In the genomic region with DNA sequence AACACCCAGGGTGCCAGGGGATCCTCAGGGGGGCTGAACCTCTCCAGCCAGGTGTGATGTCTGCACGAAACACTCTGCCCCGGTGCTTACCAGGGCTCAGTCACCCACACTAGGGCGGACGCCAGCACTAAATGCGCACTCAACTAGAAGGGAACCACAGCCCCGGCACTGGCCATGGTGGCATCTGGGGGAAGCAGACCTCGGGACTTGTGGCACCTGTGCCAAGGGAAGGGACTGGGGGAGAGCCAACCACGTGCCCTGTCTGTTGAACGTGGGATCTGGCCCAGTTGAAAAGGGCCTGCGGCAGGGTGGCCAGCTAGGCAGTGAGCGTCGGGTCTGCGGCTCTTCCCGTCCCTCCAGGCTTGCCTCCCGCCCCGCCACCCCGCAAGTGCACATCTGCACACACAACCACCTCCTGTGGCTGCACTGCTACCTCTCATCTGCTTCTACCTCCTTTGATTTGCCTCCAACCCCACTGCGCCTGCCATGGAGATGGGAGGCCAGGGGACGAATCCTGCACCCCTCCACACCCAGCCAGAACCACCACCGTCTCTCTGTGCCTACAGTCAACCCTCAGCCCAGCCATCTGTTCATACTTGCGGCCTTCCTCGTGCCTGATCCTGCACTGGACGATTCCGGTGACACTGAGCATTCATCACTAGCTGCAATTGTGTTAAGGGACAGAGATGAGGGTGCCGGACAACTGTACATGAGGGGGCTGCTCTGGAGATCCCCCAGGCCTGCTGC, we compare ENCODE assay signal across 29 cellular contexts. TPM values are rescaled to one million over a fixed set of nuclear protein-coding genes. Genes with fewer than 3 reads are reported as not detected.
DNase-seq lines count a peak whose midpoint lies in the region; ATAC-seq, FAIRE-seq and TF ChIP-seq lines count a peak whose summit lies in the region.
"Had no signal": no experiment of that assay in that cellular context is flagged by ENCODE, and none has a peak within 500 bp of the region (broad histone marks: within the 10 kb centered on the region; RNA-seq: fewer than 3 reads in every experiment).

No MANE protein-coding gene starts in this region.

- DNase-seq in right lobe of liver (peak in 2 of 3 donors; percentile 10 to 49), HepG2 (ENCODE audit: low spot score) (no peak), heart left ventricle (peak in 4 of 5 donors; percentile 42 to 78 (median 57)), neural crest cell (ENCODE audit: low read depth, low spot score) (no peak), hippocampal formation (lab: John Stamatoyannopoulos, UW) (no peak), HuH-7 (ENCODE audit: low spot score) (no peak), NCI-H526 treated with DMSO at 0.1 percent for 48 hours (lab: John Stamatoyannopoulos, UW) (no peak)
- no peak for DNase-seq in activated CD4-positive, alpha-beta T cell treated with anti-CD3 and anti-CD28 coated beads for 48 hours
- DNase-seq: activated CD4-positive, alpha-beta T cell treated with anti-CD3 and anti-CD28 coated beads, Interleukin-2, amount 50 U/mL, for 4 hours; activated CD4-positive, CD25-positive, alpha-beta regulatory T cell; DMS53; mesendoderm; NCI-H1092; NCI-H187; NCI-H2171 treated with DMSO at 0.1 percent for 48 hours; NCI-H526; nucleus accumbens; SJCRH30; small intestine; stimulated activated CD4-positive, alpha-beta T cell treated with anti-CD3 and anti-CD28 coated beads, Interleukin-1b, Interleukin-23, amount 100 ng/mL, for 48 hours; stimulated activated CD8-positive, alpha-beta memory T cell treated with anti-CD3 and anti-CD28 coated beads, Interleukin-4, amount 100 ng/mL, for 48 hours had no signal

- BruUV-seq in HepG2 (replicated peaks; lab: Mats Ljungman, UMichigan): no TSS peak

- peak overlapping the region; percentile 43 for H3K27ac Mint-ChIP-seq in neural crest cell (ENCODE audit: unreplicated experiment)
- H3K27ac Mint-ChIP-seq: activated naive CD4-positive, alpha-beta T cell treated with anti-CD3 and anti-CD28 coated beads, Interleukin-2, amount 50 U/mL, for 24 hours; activated T-helper 1 cell treated with anti-CD3 and anti-CD28 coated beads, Interleukin-12 subunit alpha, Interleukin-12 subunit beta, Interleukin-2, Interleukin-4 antibody, amounts not matched to agents 30 ng/mL and 10 ng/mL and 1 ng/mL, durations not matched to agents 14 hours and 24 hours and 36 hours; B cell had no signal

- no peaks in the 10 kb centered on the region for H3K27me3 ChIP-seq in right lobe of liver
- H3K27me3 ChIP-seq in HepG2 (ENCODE audit: control insufficient read depth in 1 of 2, insufficient read depth in 2 of 2, low read length in 2 of 2): no peaks in the 10 kb centered on the region
- no peaks in the 10 kb centered on the region for H3K27me3 ChIP-seq in heart left ventricle
- H3K27me3 ChIP-seq: SJCRH30, tibial artery had no signal

- H3K9me3 ChIP-seq in right lobe of liver (no peaks in the 10 kb centered on the region), HepG2 (ENCODE audit: low read length) (no peaks in the 10 kb centered on the region), heart left ventricle (no peaks in the 10 kb centered on the region)
- H3K9me3 ChIP-seq: prostate gland, SJCRH30, tibial artery had no signal

- no peak for TF ChIP-seq RAD21 in HepG2 (CRISPR knock-in tag; IDR thresholded peaks at IDR 0.05)

- intact Hi-C loops in right lobe of liver (cut with DNase I): no loop called here
- intact Hi-C loops in HepG2 (cut with micrococcal nuclease; ENCODE audit: unreplicated experiment): no loop called here
- intact Hi-C loops in heart left ventricle (cut with DNase I): loop anchor here in 1 of 10 donors (5.0 kb wide), 1 partner anchor 39 kb away; no protein-coding TSS in a partner anchor

- H3K27me3 Mint-ChIP-seq in neural crest cell (ENCODE audit: low read depth): no peaks in the 10 kb centered on the region
- H3K27me3 Mint-ChIP-seq: activated naive CD4-positive, alpha-beta T cell treated with anti-CD3 and anti-CD28 coated beads, Interleukin-2, amount 50 U/mL, for 24 hours; B cell had no signal

- no peaks in the 10 kb centered on the region for H3K9me3 Mint-ChIP-seq in neural crest cell
- H3K9me3 Mint-ChIP-seq: activated naive CD4-positive, alpha-beta T cell treated with anti-CD3 and anti-CD28 coated beads, Interleukin-2, amount 50 U/mL, for 24 hours; activated T-helper 1 cell treated with anti-CD3 and anti-CD28 coated beads, Interleukin-12 subunit alpha, Interleukin-12 subunit beta, Interleukin-2, Interleukin-4 antibody, amounts not matched to agents 30 ng/mL and 10 ng/mL and 1 ng/mL, durations not matched to agents 14 hours and 24 hours and 36 hours had no signal

- no peak overlapping the region for H3K9ac ChIP-seq in HepG2 (ENCODE audit: insufficient read depth, low read depth, low read length)

- H2AFZ ChIP-seq in HepG2 (ENCODE audit: low read length): no peak overlapping the region

- CTCF ChIA-PET in HepG2 (lab: Yijun Ruan, JAX; ENCODE audit: low intra/inter-chr PET ratio, low total read pairs): no interaction called here

- TF ChIP-seq EP300 in HepG2 (IDR thresholded peaks at IDR 0.05; ENCODE audit: low read depth in 2 of 2, low read length in 2 of 2) (no peak), HepG2 (CRISPR knock-in tag; IDR thresholded peaks at IDR 0.05; ENCODE audit: borderline replicate concordance) (no peak)

- no peaks in the 10 kb centered on the region for H3K79me2 ChIP-seq in HepG2 (ENCODE audit: insufficient read depth, low read length)

- TF ChIP-seq CTCF in right lobe of liver (IDR thresholded peaks at IDR 0.05) (no peak), HepG2 (CRISPR knock-in tag; IDR thresholded peaks at IDR 0.05) (no peak), heart left ventricle (IDR thresholded peaks at IDR 0.05) (no peak), neural crest cell (conservative IDR thresholded peaks at IDR 0.05) (no peak)

- H3K27ac ChIP-seq in right lobe of liver (no peak overlapping the region), HepG2 (ENCODE audit: extremely low read length, insufficient read depth, low read length) (no peak overlapping the region), heart left ventricle (peak overlapping the region in 1 of 12 donors; percentile 9)
- H3K27ac ChIP-seq: SJCRH30 had no signal

- H3K4me1 Mint-ChIP-seq in neural crest cell: peaks cover 7% of the 10 kb centered on the region

- POLR2A ChIA-PET in HepG2 (lab: Yijun Ruan, JAX): no interaction called here

- H3K4me1 ChIP-seq in right lobe of liver (no peaks in the 10 kb centered on the region), HepG2 (ENCODE audit: insufficient read depth, low read length) (no peaks in the 10 kb centered on the region), heart left ventricle (peaks cover 21 to 81% (median 53%) of the 10 kb centered on the region in 12 donors)
- H3K4me1 ChIP-seq: HAP-1, SJCRH30 had no signal

- peaks cover 9% of the 10 kb centered on the region; the same call in 1 of the 2 replicates for H4K20me1 ChIP-seq in HepG2 (ENCODE audit: insufficient read depth, low read length)

- no peak for TF ChIP-seq POLR2A in right lobe of liver (IDR thresholded peaks at IDR 0.05)
- no peak for TF ChIP-seq POLR2A in HepG2 (IDR thresholded peaks at IDR 0.05; ENCODE audit: insufficient read depth in 1 of 2, low read depth in 2 of 2, low read length in 2 of 2)
- no peak for TF ChIP-seq POLR2A in heart left ventricle (IDR thresholded peaks at IDR 0.05)

- H3K4me3 Mint-ChIP-seq in neural crest cell: no peak overlapping the region
- H3K4me3 Mint-ChIP-seq: activated naive CD4-positive, alpha-beta T cell treated with anti-CD3 and anti-CD28 coated beads, Interleukin-2, amount 50 U/mL, for 24 hours; activated T-helper 1 cell treated with anti-CD3 and anti-CD28 coated beads, Interleukin-12 subunit alpha, Interleukin-12 subunit beta, Interleukin-2, Interleukin-4 antibody, amounts not matched to agents 30 ng/mL and 10 ng/mL and 1 ng/mL, durations not matched to agents 14 hours and 24 hours and 36 hours; B cell had no signal

- no peak overlapping the region for H3K4me2 ChIP-seq in HepG2 (ENCODE audit: low read depth, low read length)

- ATAC-seq in right lobe of liver (no peak), HepG2 (no peak), heart left ventricle (peak in 3 of 4 donors; percentile 23 to 60 (median 45))

- H3K36me3 ChIP-seq in right lobe of liver: no peaks in the 10 kb centered on the region
- H3K36me3 ChIP-seq in HepG2 (replicated peaks in 1 of 2; ENCODE audit: control insufficient read depth in 1 of 2, insufficient read depth in 2 of 2, low read length in 2 of 2): no peaks in the 10 kb centered on the region; a peak in 1 of 5 replicates
- peaks cover 0 to 6% (median 0%) of the 10 kb centered on the region in 9 donors for H3K36me3 ChIP-seq in heart left ventricle
- H3K36me3 ChIP-seq: HAP-1, prostate gland, SJCRH30 had no signal

- FAIRE-seq in HepG2 (lab: Jason Lieb, UNC): no peak
- FAIRE-seq: endothelial cell of umbilical vein, G401.6, small intestine had no signal

- in situ Hi-C loops in HepG2 (cut with HindIII; ENCODE audit: extremely low pct_ligation_motif_present, low pct_unique_long_range_greater_than_20kb): no loop called here

- 84% methylated on average over 5 of the region's 25 CpGs for WGBS in right lobe of liver (ENCODE audit: insufficient coverage, low coverage, low lambda C conversion rate, missing lambda C conversion rate)
- 91% methylated on average over 10 of the region's 25 CpGs for WGBS in HepG2 (ENCODE audit: low lambda C conversion rate)
- WGBS in heart left ventricle, 4 donors: 72 to 77% (median 74%) methylated on average over 22 to 25 of the region's 25 CpGs

- no peak overlapping the region for H3K4me3 ChIP-seq in right lobe of liver
- H3K4me3 ChIP-seq in HepG2 (replicated peaks in 1 of 3; ENCODE audit: insufficient read depth in 1 of 3, low read depth in 2 of 3, low read length in 3 of 3): no peak overlapping the region
- no peak overlapping the region for H3K4me3 ChIP-seq in heart left ventricle
- H3K4me3 ChIP-seq: HAP-1, prostate gland, SJCRH30, tibial artery had no signal

- peaks cover 4% of the 10 kb centered on the region for H3K36me3 Mint-ChIP-seq in neural crest cell (ENCODE audit: low read depth)

RNA-seq across cellular contexts. Expression of a gene that starts 15.0 kb away (rescaled TPM):
- 10 to 100 TPM in 5 of 6 experiments, 1 to 10 TPM in 1; 8.5 to 17.0 (median 14.1) TPM for total RNA-seq in right lobe of liver
- 21.8 and 22.3 TPM in 2 replicates for total RNA-seq in HepG2 (2016; rRNA removed; fragmentation: Illumina TruSeq; extraction: Trizol)
- total RNA-seq in HepG2 (2016; cell fraction: cytosol; rRNA removed; fragmentation: Illumina TruSeq; extraction: Trizol; ENCODE audit: low read depth): 10.4 and 12.3 TPM in 2 replicates
- 21.2 and 23.8 TPM in 2 replicates for total RNA-seq in HepG2 (2016; cell fraction: insoluble cytoplasmic fraction; rRNA removed; fragmentation: Illumina TruSeq; extraction: Trizol)
- total RNA-seq in HepG2 (2016; cell fraction: membrane; rRNA removed; fragmentation: Illumina TruSeq; extraction: Trizol): 16.9 and 20.1 TPM in 2 replicates
- total RNA-seq in HepG2 (2016; cell fraction: nucleus; rRNA removed; fragmentation: Illumina TruSeq; extraction: Trizol): 12.2 and 12.9 TPM in 2 replicates
- 27.7 and 37.6 TPM in 2 replicates for polyA plus RNA-seq in HepG2 (2011; rRNA removed)
- polyA plus RNA-seq in HepG2 (2011; cell fraction: cytosol; rRNA removed): 24.6 and 33.1 TPM in 2 replicates
- 72.4 and 74.8 TPM in 2 replicates for polyA plus RNA-seq in HepG2 (2011; cell fraction: nucleus; rRNA removed)
- 15.8 and 25.3 TPM in 2 replicates for polyA plus RNA-seq in HepG2 (2012)
- polyA plus RNA-seq in HepG2 (2016; cell fraction: cytosol; fragmentation: Illumina TruSeq; extraction: Trizol; ENCODE audit: low read depth): 8.6 and 10.0 TPM in 2 replicates
- polyA plus RNA-seq in HepG2 (2016; cell fraction: insoluble cytoplasmic fraction; fragmentation: Illumina TruSeq; extraction: Trizol; ENCODE audit: low read depth): 23.8 and 24.4 TPM in 2 replicates
- polyA plus RNA-seq in HepG2 (2016; cell fraction: membrane; fragmentation: Illumina TruSeq; extraction: Trizol; ENCODE audit: low read depth): 15.0 and 16.7 TPM in 2 replicates
- polyA plus RNA-seq in HepG2 (2016; cell fraction: nucleus; fragmentation: Illumina TruSeq; extraction: Trizol; ENCODE audit: insufficient read depth, low read depth): 23.4 and 24.8 TPM in 2 replicates
- 21.3 and 36.0 TPM in 2 replicates for polyA minus RNA-seq in HepG2 (2011; rRNA and poly(A)+ RNA removed; ENCODE audit: low replicate concordance)
- 7.4 and 16.7 TPM in 2 replicates for polyA minus RNA-seq in HepG2 (2011; cell fraction: cytosol; rRNA and poly(A)+ RNA removed)
- 8.7 and 9.8 TPM in 2 replicates for polyA minus RNA-seq in HepG2 (2011; cell fraction: nucleus; rRNA and poly(A)+ RNA removed)
- total RNA-seq in heart left ventricle: 10 to 100 TPM; 35.5 to 53.7 (median 44.7) TPM
- 10 to 100 TPM; 27.4 to 61.1 TPM for polyA plus RNA-seq in heart left ventricle
- 17.3 and 19.3 TPM in 2 replicates for total RNA-seq in neural crest cell

Comparison
In these comparisons a context has a peak if more than half of its experiments do, and no peak if none do; other contexts are left out.
1. DNase-seq: peak in right lobe of liver (2 of 3) and heart left ventricle (4 of 5); none in HepG2 (single experiment), neural crest cell (single experiment), hippocampal formation (0 of 2), activated CD4-positive, alpha-beta T cell treated with anti-CD3 and anti-CD28 coated beads for 48 hours (single experiment), HuH-7 (single experiment) and NCI-H526 treated with DMSO at 0.1 percent for 48 hours (single experiment).
2. ATAC-seq: peak in heart left ventricle (3 of 4); none in right lobe of liver (0 of 4) and HepG2 (single experiment).